20 cellular contexts compared by ENCODE assay signal in the genomic region with DNA sequence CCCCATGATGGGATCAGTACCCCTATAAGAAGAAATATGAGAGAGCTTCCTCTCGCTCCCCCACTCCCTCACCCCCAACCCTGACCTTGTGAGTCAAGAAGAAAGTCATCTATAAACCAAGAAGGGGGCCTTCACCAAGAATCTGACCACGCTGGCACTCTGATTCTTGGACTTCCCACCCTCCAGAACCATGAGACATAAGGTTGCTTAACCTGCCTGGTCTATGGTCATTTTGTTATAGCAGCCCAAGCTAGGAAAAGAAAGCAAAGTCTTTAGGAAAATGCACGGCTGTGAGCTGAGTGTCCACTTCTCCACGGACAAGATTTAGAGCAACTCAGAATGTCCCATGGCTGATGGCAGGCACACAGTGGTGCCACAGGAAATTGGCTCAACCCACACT.
DNase-seq lines count a peak whose midpoint lies in the region; ATAC-seq and TF ChIP-seq lines count a peak whose summit lies in the region.
"Had no signal": no experiment of that assay in that cellular context is flagged by ENCODE, and none has a peak within 500 bp of the region (broad histone marks: within the 10 kb centered on the region; RNA-seq: fewer than 3 reads in every experiment).

No MANE protein-coding gene starts in this region.

- H3K36me3 Mint-ChIP-seq in WTC11, result no peaks in the 10 kb centered on the region
- H3K36me3 Mint-ChIP-seq: CD4-positive, CD25-positive, alpha-beta regulatory T cell; CD8-positive, alpha-beta T cell had no signal

- no peak overlapping the region for H3K4me3 Mint-ChIP-seq in WTC11
- H3K4me3 Mint-ChIP-seq: B cell; CD4-positive, CD25-positive, alpha-beta regulatory T cell; CD8-positive, alpha-beta T cell; GM23338; H9; HFFc6 had no signal

- no peaks in the 10 kb centered on the region; the same call in 1 of the 2 replicates for H3K27me3 Mint-ChIP-seq in WTC11 (ENCODE audit: low read depth)
- H3K27me3 Mint-ChIP-seq: B cell; CD4-positive, CD25-positive, alpha-beta regulatory T cell had no signal

- no peak overlapping the region for H3K4me3 ChIP-seq in HEK293 (ENCODE audit: low read depth, low read length)
- H3K4me3 ChIP-seq in Panc1 (ENCODE audit: low read depth in 2 of 2, low read length in 2 of 2), result no peak overlapping the region
- H3K4me3 ChIP-seq: BLaER1, GM12878, GM23338 had no signal

- H3K9me3 Mint-ChIP-seq in WTC11, result peaks cover 14% of the 10 kb centered on the region
- H3K9me3 Mint-ChIP-seq: CD8-positive, alpha-beta T cell; HFFc6 had no signal

- H3K36me3 ChIP-seq in HEK293 (ENCODE audit: control insufficient read depth in 2 of 2, insufficient read depth in 1 of 2, low read length in 2 of 2) (no peaks in the 10 kb centered on the region), Panc1 (ENCODE audit: control insufficient read depth, insufficient read depth, low read length) (no peaks in the 10 kb centered on the region)
- H3K36me3 ChIP-seq: BLaER1 had no signal

- TF ChIP-seq CTCF in HEK293 (tag by site-specific recombination; IDR thresholded peaks at IDR 0.05), result no peak
- no peak for TF ChIP-seq CTCF in Panc1 (IDR thresholded peaks at IDR 0.05)
- no peak for TF ChIP-seq CTCF in WTC11 (IDR thresholded peaks at IDR 0.05)

- in situ Hi-C loops in Panc1 (cut with HindIII; ENCODE audit: low pct_unique_long_range_greater_than_20kb, low sequenced_read_pairs), result no loop called here

- CTCF ChIA-PET in HEK293 (lab: Yijun Ruan, JAX), result no interaction called here
- CTCF ChIA-PET in Panc1 (lab: Charles Lee), result interaction anchor here (0.5 to 0.6 kb wide), 3 partner anchors 17 to 273 kb away, joined by 3 to 14 read pairs (median 9); no protein-coding TSS in a partner anchor
- CTCF ChIA-PET in WTC11 (lab: Charles Lee), result no interaction called here

- no peak overlapping the region for H3K27ac Mint-ChIP-seq in WTC11
- H3K27ac Mint-ChIP-seq: B cell; CD4-positive, CD25-positive, alpha-beta regulatory T cell; CD8-positive, alpha-beta T cell; GM23338; H9; HFFc6 had no signal

- DNase-seq in Panc1 (ENCODE audit: low read depth, low spot score), result no peak
- peak; percentile 7 for DNase-seq in posterior vena cava (ENCODE audit: low spot score)
- no peak for DNase-seq in WTC11 (ENCODE audit: low spot score)
- no peak for DNase-seq in Right ventricle myocardium superior
- DNase-seq: Caco-2; CD4-positive, CD25-positive, alpha-beta regulatory T cell; CD8-positive, alpha-beta T cell; DMS153; DND-41; GDM1; H9; HFFc6 had no signal

- H3K9me3 ChIP-seq in HEK293 (ENCODE audit: control insufficient read depth, insufficient read depth, low read depth, low read length), result no peaks in the 10 kb centered on the region
- no peaks in the 10 kb centered on the region for H3K9me3 ChIP-seq in Panc1 (ENCODE audit: control insufficient read depth, insufficient read depth, low read depth, low read length)
- H3K9me3 ChIP-seq: BLaER1, Caco-2 had no signal

- BruUV-seq in Panc1 (replicated peaks; lab: Mats Ljungman, UMichigan), result no TSS peak

- peaks cover 8% of the 10 kb centered on the region; the same call in 1 of the 2 replicates for H3K4me1 ChIP-seq in HEK293 (ENCODE audit: control insufficient read depth, insufficient read depth, low read length)
- H3K4me1 ChIP-seq in Panc1 (ENCODE audit: control insufficient read depth, insufficient read depth, low read length), result peaks cover 87% of the 10 kb centered on the region

- intact Hi-C loops in Panc1 (cut with micrococcal nuclease; ENCODE audit: unreplicated experiment), result no loop called here
- intact Hi-C loops in posterior vena cava (cut with DNase I), result no loop called here
- intact Hi-C loops in Right ventricle myocardium superior (cut with DNase I), result no loop called here

- ATAC-seq in Panc1 (no peak), WTC11 (no peak), Right ventricle myocardium superior (ENCODE audit: poor library complexity) (no peak), GM21619 (IDR thresholded peaks at IDR 0.05; ENCODE audit: unreplicated experiment) (no peak)
- ATAC-seq: CD8-positive, alpha-beta T cell; GM12878; GM23338; HCT116 had no signal

- H3K27ac ChIP-seq in HEK293 (ENCODE audit: extremely low read depth, low read depth, low read length) (no peak overlapping the region), Panc1 (ENCODE audit: low read length) (peak overlapping the region; percentile 37)
- H3K27ac ChIP-seq: BLaER1, C4-2B had no signal

- H3K4me1 Mint-ChIP-seq in WTC11, result peaks cover 14% of the 10 kb centered on the region; the same call in 1 of the 2 replicates
- H3K4me1 Mint-ChIP-seq: B cell; CD4-positive, CD25-positive, alpha-beta regulatory T cell had no signal

- POLR2A ChIA-PET in HEK293 (lab: Yijun Ruan, JAX), result no interaction called here
- POLR2A ChIA-PET in Panc1 (lab: Charles Lee), result no interaction called here
- POLR2A ChIA-PET in WTC11 (lab: Charles Lee), result no interaction called here

- no peaks in the 10 kb centered on the region for H3K27me3 ChIP-seq in Panc1 (ENCODE audit: control insufficient read depth, insufficient read depth, low read length)
- H3K27me3 ChIP-seq: BLaER1 had no signal

TF ChIP-seq in HEK293, 187 proteins besides CTCF, POLR2A, EP300 and RAD21:
- TF ChIP-seq MYNN (tag by site-specific recombination; IDR thresholded peaks at IDR 0.05; ENCODE audit: borderline replicate concordance) (no peak), SETDB1 (IDR thresholded peaks at IDR 0.05; ENCODE audit: insufficient read length, low read length) (peak; percentile 13)

TF ChIP-seq in WTC11, 78 proteins besides CTCF, POLR2A, EP300 and RAD21:
- TF ChIP-seq, protein P1, sequence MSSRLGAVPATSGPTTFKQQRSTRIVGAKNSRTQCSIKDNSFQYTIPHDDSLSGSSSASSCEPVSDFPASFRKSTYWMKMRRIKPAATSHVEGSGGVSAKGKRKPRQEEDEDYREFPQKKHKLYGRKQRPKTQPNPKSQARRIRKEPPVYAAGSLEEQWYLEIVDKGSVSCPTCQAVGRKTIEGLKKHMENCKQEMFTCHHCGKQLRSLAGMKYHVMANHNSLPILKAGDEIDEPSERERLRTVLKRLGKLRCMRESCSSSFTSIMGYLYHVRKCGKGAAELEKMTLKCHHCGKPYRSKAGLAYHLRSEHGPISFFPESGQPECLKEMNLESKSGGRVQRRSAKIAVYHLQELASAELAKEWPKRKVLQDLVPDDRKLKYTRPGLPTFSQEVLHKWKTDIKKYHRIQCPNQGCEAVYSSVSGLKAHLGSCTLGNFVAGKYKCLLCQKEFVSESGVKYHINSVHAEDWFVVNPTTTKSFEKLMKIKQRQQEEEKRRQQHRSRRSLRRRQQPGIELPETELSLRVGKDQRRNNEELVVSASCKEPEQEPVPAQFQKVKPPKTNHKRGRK (CRISPR knock-in tag; IDR thresholded peaks at IDR 0.05; ENCODE audit: borderline replicate concordance), result no peak
- TF ChIP-seq RELA (CRISPR knock-in tag; IDR thresholded peaks at IDR 0.05; ENCODE audit: borderline replicate concordance), result no peak
- no peak for TF ChIP-seq MAX (CRISPR knock-in tag; IDR thresholded peaks at IDR 0.05)
- TF ChIP-seq E2F4 (CRISPR knock-in tag; IDR thresholded peaks at IDR 0.05; ENCODE audit: borderline replicate concordance, low read depth), result no peak
- no peak for TF ChIP-seq RORB (CRISPR knock-in tag; IDR thresholded peaks at IDR 0.05)
- TF ChIP-seq ATF1 (CRISPR knock-in tag; IDR thresholded peaks at IDR 0.05), result no peak
- no peak for TF ChIP-seq ZBTB21 (CRISPR knock-in tag; IDR thresholded peaks at IDR 0.05; ENCODE audit: borderline replicate concordance)
- TF ChIP-seq ESRRA (CRISPR knock-in tag; IDR thresholded peaks at IDR 0.05; ENCODE audit: borderline replicate concordance), result no peak
- no peak for TF ChIP-seq ZNF263 (CRISPR knock-in tag; IDR thresholded peaks at IDR 0.05; ENCODE audit: low read depth)
- no peak for TF ChIP-seq NR2C2 (CRISPR knock-in tag; IDR thresholded peaks at IDR 0.05)
- TF ChIP-seq ZNF138 (CRISPR knock-in tag; conservative IDR thresholded peaks at IDR 0.05), result no peak
- TF ChIP-seq, protein P2, sequence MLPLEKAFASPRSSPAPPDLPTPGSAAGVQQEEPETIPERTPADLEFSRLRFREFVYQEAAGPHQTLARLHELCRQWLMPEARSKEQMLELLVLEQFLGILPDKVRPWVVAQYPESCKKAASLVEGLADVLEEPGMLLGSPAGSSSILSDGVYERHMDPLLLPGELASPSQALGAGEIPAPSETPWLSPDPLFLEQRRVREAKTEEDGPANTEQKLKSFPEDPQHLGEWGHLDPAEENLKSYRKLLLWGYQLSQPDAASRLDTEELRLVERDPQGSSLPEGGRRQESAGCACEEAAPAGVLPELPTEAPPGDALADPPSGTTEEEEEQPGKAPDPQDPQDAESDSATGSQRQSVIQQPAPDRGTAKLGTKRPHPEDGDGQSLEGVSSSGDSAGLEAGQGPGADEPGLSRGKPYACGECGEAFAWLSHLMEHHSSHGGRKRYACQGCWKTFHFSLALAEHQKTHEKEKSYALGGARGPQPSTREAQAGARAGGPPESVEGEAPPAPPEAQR (CRISPR knock-in tag; IDR thresholded peaks at IDR 0.05), result no peak
